26 cellular contexts compared by ENCODE assay signal in the genomic region with DNA sequence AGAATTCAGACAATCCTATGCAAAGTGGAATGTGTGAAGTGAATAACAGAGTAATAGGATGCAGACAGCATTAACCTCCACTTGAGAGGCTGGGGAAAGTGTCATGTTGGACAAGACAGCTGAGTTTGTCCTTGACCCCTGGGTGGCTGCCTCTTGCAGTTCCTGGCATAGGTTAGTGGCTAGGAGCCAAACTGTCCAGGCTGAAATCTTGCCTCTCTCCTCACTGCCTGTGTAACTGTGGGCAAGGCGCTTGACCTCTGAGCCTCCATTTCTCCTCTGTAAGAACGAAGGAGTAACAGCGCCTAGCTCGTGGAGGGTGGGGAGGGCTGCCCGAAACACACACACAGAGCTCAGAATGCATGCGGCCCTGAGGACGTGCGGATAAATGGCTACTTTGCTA.
"Had no signal": no experiment of that assay in that cellular context is flagged by ENCODE, and none has a peak within 500 bp of the region (broad histone marks: within the 10 kb centered on the region; RNA-seq: fewer than 3 reads in every experiment).

No MANE protein-coding gene starts in this region.

- DNase-seq: activated CD4-positive, alpha-beta T cell treated with anti-CD3 and anti-CD28 coated beads, Interleukin-2, amount 50 U/mL, for 1 hour; activated CD4-positive, CD25-positive, alpha-beta regulatory T cell treated with anti-CD3 and anti-CD28 coated beads, Interleukin-2, amount 50 U/mL, for 72 hours; activated CD8-positive, alpha-beta T cell treated with anti-CD3 and anti-CD28 coated beads, Interleukin-2, amount 10 ng/mL, durations not matched to agents 7 days and 5 days; activated gamma-delta T cell; activated naive CD4-positive, alpha-beta T cell treated with anti-CD3 and anti-CD28 coated beads, Interleukin-2, amount 50 U/mL, for 16 hours; activated naive CD8-positive, alpha-beta T cell treated with anti-CD3 and anti-CD28 coated beads, Interleukin-2, amount 50 U/mL, for 24 hours; aorta; central memory CD4-positive, alpha-beta T cell; effector memory CD4-positive, alpha-beta T cell; glutamatergic neuron; natural killer cell; pancreas; sigmoid colon; stimulated activated CD4-positive, alpha-beta T cell treated with anti-CD3 and anti-CD28 coated beads, Interleukin-15, amount 100 ng/mL, for 24 hours; stimulated activated CD4-positive, alpha-beta T cell treated with anti-CD3 and anti-CD28 coated beads, Interleukin-2, amount 100 ng/mL, for 48 hours; stimulated activated CD8-positive, alpha-beta memory T cell treated with anti-CD3 and anti-CD28 coated beads, Interleukin-4, amount 100 ng/mL, for 48 hours; stimulated activated naive B cell treated with anti-CD40 and anti-IgM and Interleukin-4, amounts not matched to agents 10 μg/mL and 1 μg/mL and 100 μg/mL, for 72 hours; T-helper 1 cell; WERI-Rb-1 had no signal

- H3K27me3 ChIP-seq: neutrophil, pancreas had no signal

- H3K27ac ChIP-seq: neutrophil, pancreas, sigmoid colon, WERI-Rb-1 had no signal

- H3K9me3 ChIP-seq: neutrophil, pancreas, sigmoid colon had no signal

- H3K36me3 ChIP-seq: neutrophil, pancreas, sigmoid colon, WERI-Rb-1 had no signal

- ATAC-seq: activated CD8-positive, alpha-beta T cell treated with anti-CD3 and anti-CD28 coated beads, Interleukin-2, amount 10 ng/mL, durations not matched to agents 7 days and 5 days; activated naive CD8-positive, alpha-beta T cell treated with anti-CD3 and anti-CD28 coated beads, Interleukin-2, amount 50 U/mL, for 24 hours; natural killer cell; pancreas; stimulated activated naive B cell treated with anti-CD40 and anti-IgM and Interleukin-4, amounts not matched to agents 10 μg/mL and 1 μg/mL and 100 μg/mL, for 72 hours had no signal

- H3K4me3 ChIP-seq: pancreas, sigmoid colon, smooth muscle cell had no signal

- FAIRE-seq: colon, endothelial cell of umbilical vein, frontal cortex, islet of Langerhans, pancreas, TTC549 had no signal

- H3K4me1 ChIP-seq: pancreas, sigmoid colon had no signal
